Comparison of ENCODE assay signal across 8 cellular contexts in genomic region chr17:78378225-78379133, GRCh38. TPM values are rescaled to one million over a fixed set of nuclear protein-coding genes. Genes with fewer than 3 reads are reported as not detected.
DNase-seq lines count a peak whose midpoint lies in the region; ATAC-seq and TF ChIP-seq lines count a peak whose summit lies in the region.

Gene PGS1 (plus strand): TSS chr17:78378649. CDS start chr17:78378666, 17 bp downstream.

- peaks cover 49% of the 10 kb centered on the region for H3K79me2 ChIP-seq in Loucy (ENCODE audit: insufficient read depth, low read length)

- H3K9ac ChIP-seq in Loucy (ENCODE audit: low read depth, low read length, poor library complexity, severe bottlenecking) = peak within 1 kb of the TSS; percentile 87

- H3K27me3 ChIP-seq in BJ (ENCODE audit: control insufficient read depth, insufficient read depth, low read length) = no peaks in the 10 kb centered on the region
- no peaks in the 10 kb centered on the region for H3K27me3 ChIP-seq in Loucy (ENCODE audit: insufficient read depth, low read length, poor library complexity, severe bottlenecking)
- H3K27me3 ChIP-seq in adrenal gland = no peaks in the 10 kb centered on the region
- no peaks in the 10 kb centered on the region for H3K27me3 ChIP-seq in heart right ventricle

- H3K9me3 ChIP-seq in Loucy (ENCODE audit: insufficient read depth, low read depth, low read length) (no peaks in the 10 kb centered on the region), adrenal gland (replicated peaks in 1 of 3) (no peaks in the 10 kb centered on the region), heart right ventricle (no peaks in the 10 kb centered on the region)

- peak within 1 kb of the TSS; percentile 93 for H3K27ac Mint-ChIP-seq in progenitor cell of endocrine pancreas

- H3K9me2 ChIP-seq in Loucy (replicated peaks; ENCODE audit: low read depth, low read length) = no peaks in the 10 kb centered on the region

- peaks cover 18% of the 10 kb centered on the region for H3F3A ChIP-seq in Loucy (ENCODE audit: low read depth)

- peak within 1 kb of the TSS; percentile 95 for H3K4me3 Mint-ChIP-seq in progenitor cell of endocrine pancreas (ENCODE audit: low read depth)

- WGBS in adrenal gland, 4 donors = 1 to 7% (median 2%) methylated on average over 12 to 89 of the region's 89 CpGs
- WGBS in heart right ventricle, 2 donors = 1% methylated on average over 80 to 89 of the region's 89 CpGs

- TF ChIP-seq CTCF in BJ (IDR thresholded peaks at IDR 0.05; ENCODE audit: insufficient read depth, low read depth, low read length) (no peak), Loucy (conservative IDR thresholded peaks at IDR 0.05; ENCODE audit: low read length) (no peak), adrenal gland (IDR thresholded peaks at IDR 0.05) (no peak), heart right ventricle (IDR thresholded peaks at IDR 0.05) (peak in 1 of 9 donors; percentile 10), progenitor cell of endocrine pancreas (IDR thresholded peaks at IDR 0.05; ENCODE audit: unreplicated experiment) (no peak)

- H3K4me2 ChIP-seq in Loucy (ENCODE audit: low read depth, low read length, poor library complexity, severe bottlenecking) = peak within 1 kb of the TSS; percentile 99

- DNase-seq in BJ (ENCODE audit: low read depth) (no peak), adrenal gland (peak; percentile 68 to 85 (median 76)), heart right ventricle (peak; percentile 79 to 85), progenitor cell of endocrine pancreas (ENCODE audit: low spot score, unreplicated experiment) (peak; percentile 54), ureter (ENCODE audit: low spot score) (peak; percentile 87)

- H3K27me3 Mint-ChIP-seq in progenitor cell of endocrine pancreas = peaks cover 6% of the 10 kb centered on the region

- intact Hi-C loops in T-helper 1 cell treated with Interleukin-12 subunit alpha and Interleukin-12 subunit beta and Interleukin-4 antibody, amounts not matched to agents 30 ng/mL and 1 ng/mL, for 36 hours (cut with micrococcal nuclease) = loop anchor here (1.0 to 2.0 kb wide), 2 partner anchors 18 to 124 kb away; partner anchors contain the start of gene SOCS3
- intact Hi-C loops in adrenal gland (cut with DNase I) = no loop called here
- intact Hi-C loops in heart right ventricle (cut with DNase I) = no loop called here

- H3K4me3 ChIP-seq in BJ (ENCODE audit: low read depth, low read length) (peak within 1 kb of the TSS; percentile 92), Loucy (ENCODE audit: low read length, poor library complexity, severe bottlenecking) (peak within 1 kb of the TSS; percentile 95), adrenal gland (peak within 1 kb of the TSS; percentile 73 to 97 (median 83)), heart right ventricle (peak within 1 kb of the TSS; percentile 82 to 99 (median 94))

- POLR2A ChIA-PET in BJ (lab: Charles Lee) = interaction anchor here (0.6 kb wide), 1 partner anchor 1661 kb away, joined by 3 read pairs; no protein-coding TSS in a partner anchor

- H3K36me3 Mint-ChIP-seq in progenitor cell of endocrine pancreas (ENCODE audit: insufficient read depth) = peaks cover 5% of the 10 kb centered on the region

- CTCF ChIA-PET in BJ (lab: Yijun Ruan, JAX) = interaction anchor here (1.4 to 8.3 kb wide), 2 partner anchors 17 to 43 kb away, joined by 5 to 57 read pairs; partner anchors contain the start of gene SOCS3

- peak; percentile 65 to 68 for TF ChIP-seq POLR2A in adrenal gland (IDR thresholded peaks at IDR 0.05)

- peaks cover 41% of the 10 kb centered on the region for H3K4me1 Mint-ChIP-seq in progenitor cell of endocrine pancreas (ENCODE audit: low read depth)

- H4K20me1 ChIP-seq in Loucy (ENCODE audit: insufficient read depth, low read length, poor library complexity, severe bottlenecking) = peaks cover 14% of the 10 kb centered on the region

- H2AFZ ChIP-seq in Loucy (ENCODE audit: low read length) = peak within 1 kb of the TSS; percentile 100

- H3K4me1 ChIP-seq in Loucy (ENCODE audit: insufficient read depth, low read length, poor library complexity, severe bottlenecking) = peaks cover 47% of the 10 kb centered on the region
- peaks cover 28 to 69% of the 10 kb centered on the region in 2 donors for H3K4me1 ChIP-seq in adrenal gland (replicated peaks in 1 of 2)
- H3K4me1 ChIP-seq in heart right ventricle = peaks cover 7 to 92% (median 57%) of the 10 kb centered on the region in 9 donors

- peak; percentile 67 for ATAC-seq in GM19372 (IDR thresholded peaks at IDR 0.05; ENCODE audit: low read depth, unreplicated experiment)
- ATAC-seq in heart right ventricle = peak; percentile 83 to 90 (median 88)

- H3K9me3 Mint-ChIP-seq in progenitor cell of endocrine pancreas (ENCODE audit: low read depth) = no peaks in the 10 kb centered on the region

- H3K27ac ChIP-seq in adrenal gland (peak within 1 kb of the TSS; percentile 74 to 93 (median 83)), heart right ventricle (peak within 1 kb of the TSS; percentile 80 to 99 (median 90))

- H3K36me3 ChIP-seq in BJ (ENCODE audit: control insufficient read depth, insufficient read depth, low read length) = no peaks in the 10 kb centered on the region
- H3K36me3 ChIP-seq in Loucy (ENCODE audit: insufficient read depth, low read length) = no peaks in the 10 kb centered on the region
- H3K36me3 ChIP-seq in adrenal gland (replicated peaks in 1 of 2) = peaks cover 0 to 4% of the 10 kb centered on the region in 2 donors
- H3K36me3 ChIP-seq in heart right ventricle = peaks cover 0 to 16% (median 0%) of the 10 kb centered on the region in 9 donors

RNA-seq across cellular contexts. Expression of gene PGS1, which starts in this region (rescaled TPM):
- 26.7 and 37.7 TPM in 2 replicates for polyA plus RNA-seq in BJ (2011; rRNA removed)
- polyA minus RNA-seq in BJ (2011; rRNA and poly(A)+ RNA removed) = 30.8 and 33.3 TPM in 2 replicates
- 99.2 and 99.8 TPM in 2 replicates for total RNA-seq in T-helper 1 cell treated with Interleukin-12 subunit alpha and Interleukin-12 subunit beta and Interleukin-4 antibody, amounts not matched to agents 30 ng/mL and 1 ng/mL, for 36 hours
- total RNA-seq in adrenal gland = 10 to 100 TPM; 27.9 to 64.5 (median 34.9) TPM
- polyA plus RNA-seq in adrenal gland = 10 to 100 TPM; 11.9 to 26.9 (median 21.9) TPM
- total RNA-seq in heart right ventricle = 10 to 100 TPM; 14.7 to 28.4 (median 17.1) TPM
- 10 to 100 TPM; 18.5 to 18.7 TPM for polyA plus RNA-seq in heart right ventricle
- 66.1 and 67.1 TPM in 2 replicates for total RNA-seq in progenitor cell of endocrine pancreas
- 73.2 TPM for total RNA-seq in ureter
